Comparison of ENCODE assay signal across 31 cellular contexts in the genomic region with DNA sequence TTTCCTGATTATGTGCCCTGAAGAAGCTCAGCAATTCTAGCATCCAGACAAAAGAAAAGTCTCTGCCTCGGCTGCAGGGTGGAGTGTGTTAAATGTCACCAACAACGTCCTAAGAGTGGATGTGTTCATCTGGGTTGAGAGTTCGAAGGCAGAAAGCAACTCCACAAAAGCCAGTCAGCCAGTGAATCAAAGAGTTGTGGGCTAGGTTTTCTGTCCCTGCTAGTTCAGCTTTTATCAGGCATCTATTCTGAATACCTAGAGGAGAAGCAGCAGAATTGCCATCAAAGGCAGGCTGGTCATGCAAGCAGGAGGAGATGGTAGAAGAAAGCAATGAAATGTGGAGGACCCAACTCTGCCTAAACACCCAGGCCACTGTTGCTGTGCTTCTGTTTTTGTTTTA.
"Had no signal": no experiment of that assay in that cellular context is flagged by ENCODE, and none has a peak within 500 bp of the region (broad histone marks: within the 10 kb centered on the region; RNA-seq: fewer than 3 reads in every experiment).

No MANE protein-coding gene starts in this region.

- H3K36me3 ChIP-seq: breast epithelium, esophagus squamous epithelium, neutrophil, ovary, right lobe of liver, uterus had no signal

- DNase-seq: activated CD4-positive, alpha-beta T cell treated with anti-CD3 and anti-CD28 coated beads, Interleukin-2, amount 10 ng/mL, durations not matched to agents 7 days and 5 days; activated CD8-positive, alpha-beta memory T cell treated with anti-CD3 and anti-CD28 coated beads for 24 hours; activated effector memory CD4-positive, alpha-beta T cell treated with Interleukin-2 at 50 U/mL for 16 hours; activated naive CD4-positive, alpha-beta T cell treated with Interleukin-2 at 50 U/mL for 16 hours; activated naive CD8-positive, alpha-beta T cell treated with anti-CD3 and anti-CD28 coated beads, Interleukin-2, amount 50 U/mL, for 24 hours; amygdala; central memory CD4-positive, alpha-beta T cell; endodermal cell; esophagus squamous epithelium; left cardiac atrium; left ventricle myocardium superior; mucosa of descending colon; ovary; right lobe of liver; stimulated activated CD4-positive, alpha-beta T cell treated with anti-CD3 and anti-CD28 coated beads, Interleukin-12 subunit alpha, Interleukin-12 subunit beta, amount 100 ng/mL, for 4 hours; stimulated activated CD4-positive, alpha-beta T cell treated with anti-CD3 and anti-CD28 coated beads, Interleukin-4, amount 100 ng/mL, for 1 hour; stimulated activated naive CD8-positive, alpha-beta T cell treated with anti-CD3 and anti-CD28 coated beads, Interleukin-15, amount 100 ng/mL, for 72 hours; substantia nigra; T-helper 9 cell; uterus had no signal

- H3K4me1 ChIP-seq: breast epithelium, esophagus squamous epithelium, right lobe of liver, uterus had no signal

- H3K27me3 ChIP-seq: breast epithelium, esophagus squamous epithelium, neutrophil, ovary, right lobe of liver, uterus had no signal

- H3K36me3 Mint-ChIP-seq: natural killer cell treated with Interleukin-12 subunit alpha and Interleukin-12 subunit beta and Interleukin-15 and Interleukin-18, amount 100 ng/mL, for 72 hours; type B pancreatic cell had no signal

- ATAC-seq: activated CD4-positive, CD25-positive, alpha-beta regulatory T cell treated with anti-CD3 and anti-CD28 coated beads, Interleukin-2, amount 50 U/mL, for 24 hours; activated naive CD8-positive, alpha-beta T cell treated with anti-CD3 and anti-CD28 coated beads, Interleukin-2, amount 50 U/mL, for 24 hours; left cardiac atrium; left ventricle myocardium superior; mucosa of descending colon; natural killer cell treated with Interleukin-12 subunit alpha and Interleukin-12 subunit beta and Interleukin-15 and Interleukin-18, amount 100 ng/mL, for 72 hours; right lobe of liver; stimulated activated naive CD8-positive, alpha-beta T cell treated with anti-CD3 and anti-CD28 coated beads, Interleukin-15, amount 100 ng/mL, for 72 hours had no signal

- H3K9me3 Mint-ChIP-seq: activated CD4-positive, alpha-beta T cell treated with anti-CD3 and anti-CD28 coated beads, Interleukin-2, amount 10 ng/mL, durations not matched to agents 7 days and 5 days; activated naive CD8-positive, alpha-beta T cell treated with anti-CD3 and anti-CD28 coated beads, Interleukin-2, amount 50 U/mL, for 24 hours; endodermal cell; natural killer cell treated with Interleukin-12 subunit alpha and Interleukin-12 subunit beta and Interleukin-15 and Interleukin-18, amount 100 ng/mL, for 72 hours; stimulated activated naive CD8-positive, alpha-beta T cell treated with anti-CD3 and anti-CD28 coated beads, Interleukin-15, amount 100 ng/mL, for 72 hours; T-helper 1 cell treated with Interleukin-12 subunit alpha and Interleukin-12 subunit beta and Interleukin-4 antibody, amounts not matched to agents 30 μg/mL and 1 μg/mL, for 36 hours; type B pancreatic cell had no signal

- H3K27ac Mint-ChIP-seq: activated CD4-positive, alpha-beta T cell treated with anti-CD3 and anti-CD28 coated beads, Interleukin-2, amount 10 ng/mL, durations not matched to agents 7 days and 5 days; activated naive CD8-positive, alpha-beta T cell treated with anti-CD3 and anti-CD28 coated beads, Interleukin-2, amount 50 U/mL, for 24 hours; endodermal cell; natural killer cell treated with Interleukin-12 subunit alpha and Interleukin-12 subunit beta and Interleukin-15 and Interleukin-18, amount 100 ng/mL, for 72 hours; progenitor cell of endocrine pancreas; T-helper 1 cell treated with Interleukin-12 subunit alpha and Interleukin-12 subunit beta and Interleukin-4 antibody, amounts not matched to agents 30 μg/mL and 1 μg/mL, for 36 hours; type B pancreatic cell had no signal

- FAIRE-seq: frontal cortex, islet of Langerhans, TTC549 had no signal

- H3K27me3 Mint-ChIP-seq: progenitor cell of endocrine pancreas; stimulated activated naive CD8-positive, alpha-beta T cell treated with anti-CD3 and anti-CD28 coated beads, Interleukin-15, amount 100 ng/mL, for 72 hours had no signal

- H3K9me3 ChIP-seq: breast epithelium, esophagus squamous epithelium, mucosa of descending colon, neutrophil, ovary, right lobe of liver, uterus had no signal

- H3K27ac ChIP-seq: breast epithelium, esophagus squamous epithelium, neutrophil, ovary, right lobe of liver, uterus, VCaP had no signal

- H3K4me3 Mint-ChIP-seq: activated CD4-positive, alpha-beta T cell treated with anti-CD3 and anti-CD28 coated beads, Interleukin-2, amount 10 ng/mL, durations not matched to agents 7 days and 5 days; activated naive CD8-positive, alpha-beta T cell treated with anti-CD3 and anti-CD28 coated beads, Interleukin-2, amount 50 U/mL, for 24 hours; endodermal cell; natural killer cell treated with Interleukin-12 subunit alpha and Interleukin-12 subunit beta and Interleukin-15 and Interleukin-18, amount 100 ng/mL, for 72 hours; stimulated activated naive CD8-positive, alpha-beta T cell treated with anti-CD3 and anti-CD28 coated beads, Interleukin-15, amount 100 ng/mL, for 72 hours; T-helper 1 cell treated with Interleukin-12 subunit alpha and Interleukin-12 subunit beta and Interleukin-4 antibody, amounts not matched to agents 30 μg/mL and 1 μg/mL, for 36 hours; type B pancreatic cell had no signal

- H3K4me1 Mint-ChIP-seq: activated naive CD8-positive, alpha-beta T cell treated with anti-CD3 and anti-CD28 coated beads, Interleukin-2, amount 50 U/mL, for 24 hours; stimulated activated naive CD8-positive, alpha-beta T cell treated with anti-CD3 and anti-CD28 coated beads, Interleukin-15, amount 100 ng/mL, for 72 hours had no signal

- H3K4me3 ChIP-seq: breast epithelium, esophagus squamous epithelium, mucosa of descending colon, ovary, right lobe of liver, uterus had no signal
